Comparison of ENCODE assay signal across 16 cellular contexts in the genomic region with DNA sequence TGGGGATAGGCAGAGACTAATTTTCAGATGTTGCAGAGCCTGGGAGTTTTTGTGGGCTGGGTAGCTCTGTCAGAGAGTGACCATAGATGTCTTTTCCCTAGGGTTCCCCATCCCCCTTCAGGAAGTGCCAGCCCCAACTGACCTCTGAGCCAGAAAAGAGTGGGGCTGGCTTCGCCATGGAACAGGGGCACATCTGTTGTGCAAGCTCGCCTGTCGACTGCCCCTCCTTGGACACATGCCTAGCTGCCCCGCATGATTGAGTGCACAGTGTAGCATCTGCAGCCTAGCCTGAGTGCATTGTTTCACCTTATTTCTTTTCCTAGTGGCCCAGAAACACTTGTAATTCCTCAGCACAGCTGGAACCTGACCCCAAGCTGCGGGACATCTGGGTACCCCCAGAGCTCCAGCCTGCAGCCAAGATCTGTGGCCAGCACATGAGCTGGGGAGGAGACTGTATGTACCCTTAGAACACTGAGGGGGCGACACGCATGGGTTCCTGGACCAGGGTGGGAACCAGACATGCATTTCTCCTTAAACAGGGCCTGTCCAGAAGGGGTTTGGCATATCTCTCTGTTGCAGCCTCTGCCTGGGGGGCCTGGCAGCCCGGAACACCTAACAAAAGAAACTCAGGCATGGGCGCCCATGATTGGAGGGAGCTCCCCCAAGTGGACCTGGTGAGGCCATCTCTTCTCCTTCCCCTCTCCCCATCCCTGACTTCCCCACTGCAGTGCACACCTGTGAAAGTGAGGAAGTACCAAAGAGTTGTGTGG. TPM values are rescaled to one million over a fixed set of nuclear protein-coding genes. Genes with fewer than 3 reads are reported as not detected.
DNase-seq lines count a peak whose midpoint lies in the region; ATAC-seq and TF ChIP-seq lines count a peak whose summit lies in the region.
"Had no signal": no experiment of that assay in that cellular context is flagged by ENCODE, and none has a peak within 500 bp of the region (broad histone marks: within the 10 kb centered on the region; RNA-seq: fewer than 3 reads in every experiment).

No MANE protein-coding gene starts in this region.

- no peak for ATAC-seq in IMR-90 (ENCODE audit: low read depth)
- ATAC-seq: K562 had no signal

- H3K27ac ChIP-seq in IMR-90 (ENCODE audit: insufficient read depth, low read length): no peak overlapping the region
- H3K27ac ChIP-seq: C4-2B had no signal

- DNase-seq in IMR-90: no peak
- peak; percentile 36 for DNase-seq in epithelial cell of proximal tubule (ENCODE audit: low read depth)
- DNase-seq in neural crest cell (ENCODE audit: low read depth, low spot score): no peak
- DNase-seq in type B pancreatic cell (ENCODE audit: extremely low spot score, unreplicated experiment): peak; percentile 60
- DNase-seq in GM20000 (ENCODE audit: low spot score): no peak
- DNase-seq in activated CD8-positive, alpha-beta memory T cell treated with anti-CD3 and anti-CD28 coated beads, Interleukin-2, amount 50 U/mL, for 4 hours: no peak
- DNase-seq in RKO (ENCODE audit: low spot score): no peak
- DNase-seq: DMS153, GDM1, HCEC 1CT, NCI-H1105 treated with DMSO at 0.1 percent for 48 hours, NCI-H1694, NCI-H2081 treated with DMSO at 0.1 percent for 48 hours, NCI-H774 had no signal

- H2AFZ ChIP-seq in IMR-90 (replicated peaks; ENCODE audit: low read length, poor library complexity): peak overlapping the region; percentile 62

- H4K20me1 ChIP-seq in IMR-90 (ENCODE audit: insufficient read depth, low read length): no peaks in the 10 kb centered on the region

- no peaks in the 10 kb centered on the region for H3K79me1 ChIP-seq in IMR-90 (ENCODE audit: low read depth in 1 of 2, low read length in 2 of 2)

- dilution Hi-C loops in IMR-90 (cut with HindIII; ENCODE audit: low sequenced_read_pairs, unreplicated experiment): loop anchor here (25.0 kb wide), 1 partner anchor 181 kb away; a partner anchor contains a TSS

- TF ChIP-seq CTCF in IMR-90 (conservative IDR thresholded peaks at IDR 0.05; ENCODE audit: low read depth, low read length): no peak
- TF ChIP-seq CTCF in epithelial cell of proximal tubule (conservative IDR thresholded peaks at IDR 0.05; ENCODE audit: low read depth, low read length): no peak
- no peak for TF ChIP-seq CTCF in neural crest cell (conservative IDR thresholded peaks at IDR 0.05)
- TF ChIP-seq CTCF in type B pancreatic cell (conservative IDR thresholded peaks at IDR 0.05): no peak
- no peak for TF ChIP-seq CTCF in GM20000 (IDR thresholded peaks at IDR 0.05; ENCODE audit: extremely low read depth, missing control alignments)

- H3K4me3 ChIP-seq in IMR-90 (ENCODE audit: insufficient read depth, low read depth, low read length) (no peak overlapping the region), epithelial cell of proximal tubule (ENCODE audit: low read depth, low read length) (no peak overlapping the region)
- H3K4me3 ChIP-seq: K562 had no signal

- no peaks in the 10 kb centered on the region for H3K9me1 ChIP-seq in IMR-90 (ENCODE audit: insufficient read depth, low read length)

- no peak for TF ChIP-seq POLR2A in IMR-90 (IDR thresholded peaks at IDR 0.05; ENCODE audit: low read depth, low read length)

- intact Hi-C loops in IMR-90 (cut with micrococcal nuclease): no loop called here

- no peak overlapping the region for H4K5ac ChIP-seq in IMR-90 (ENCODE audit: low read depth, low read length)

- no peak overlapping the region for H3K23ac ChIP-seq in IMR-90 (ENCODE audit: low read depth, low read length)

- H2BK120ac ChIP-seq in IMR-90 (ENCODE audit: low read depth, low read length): no peak overlapping the region

- TF ChIP-seq RAD21 in IMR-90 (IDR thresholded peaks at IDR 0.05; ENCODE audit: low read length): no peak

- peak overlapping the region; percentile 50 for H2AK9ac ChIP-seq in IMR-90 (replicated peaks; ENCODE audit: low read depth, low read length, poor library complexity)

- no peak overlapping the region for H3K14ac ChIP-seq in IMR-90 (replicated peaks; ENCODE audit: low read depth, low read length)

- H3K4me1 Mint-ChIP-seq in neural crest cell: peaks cover 3% of the 10 kb centered on the region
- no peaks in the 10 kb centered on the region for H3K4me1 Mint-ChIP-seq in type B pancreatic cell (ENCODE audit: unreplicated experiment)

- H3K4me2 ChIP-seq in IMR-90 (ENCODE audit: low read depth, low read length): no peak overlapping the region

- H3K4ac ChIP-seq in IMR-90 (ENCODE audit: low read depth, low read length): no peak overlapping the region

- H3K4me3 Mint-ChIP-seq in neural crest cell (no peak overlapping the region), type B pancreatic cell (no peak overlapping the region)

- H4K8ac ChIP-seq in IMR-90 (ENCODE audit: low read depth in 2 of 2, low read length in 2 of 2): no peak overlapping the region

- no peaks in the 10 kb centered on the region for H3K9me3 ChIP-seq in IMR-90 (ENCODE audit: control insufficient read depth, insufficient read depth, low read length)

- no peak overlapping the region for H2BK5ac ChIP-seq in IMR-90 (ENCODE audit: low read depth, low read length, poor library complexity, severe bottlenecking)

- H3K27me3 ChIP-seq in IMR-90 (ENCODE audit: control insufficient read depth, insufficient read depth, low read length): no peaks in the 10 kb centered on the region

- in situ Hi-C loops in IMR-90 (cut with MboI; ENCODE audit: low sequenced_read_pairs): no loop called here

- no peak overlapping the region for H2BK20ac ChIP-seq in IMR-90 (ENCODE audit: low read depth, low read length)

- H3K56ac ChIP-seq in IMR-90 (ENCODE audit: extremely low read depth, insufficient read depth, low read length): no peak overlapping the region

- H3K18ac ChIP-seq in IMR-90 (ENCODE audit: low read depth, low read length): no peak overlapping the region

- POLR2A ChIA-PET in IMR-90 (lab: Charles Lee; ENCODE audit: unreplicated experiment): no interaction called here

- H3K9me3 Mint-ChIP-seq in neural crest cell (no peaks in the 10 kb centered on the region), type B pancreatic cell (no peaks in the 10 kb centered on the region)

- H4K91ac ChIP-seq in IMR-90 (ENCODE audit: insufficient read depth, low read depth, low read length): no peak overlapping the region

- BruUV-seq in IMR-90 (replicated peaks; lab: Mats Ljungman, UMichigan): no TSS peak

- H3K36me3 Mint-ChIP-seq in neural crest cell (ENCODE audit: low read depth) (no peaks in the 10 kb centered on the region), type B pancreatic cell (no peaks in the 10 kb centered on the region)

- H3K9ac ChIP-seq in IMR-90 (ENCODE audit: low read depth, low read length): no peak overlapping the region

- no peak overlapping the region for H2AK5ac ChIP-seq in IMR-90 (ENCODE audit: low read depth, low read length)

- H3K36me3 ChIP-seq in IMR-90 (ENCODE audit: control insufficient read depth, insufficient read depth, low read length): no peaks in the 10 kb centered on the region

- H3K27me3 Mint-ChIP-seq in neural crest cell (ENCODE audit: low read depth): peaks cover 2% of the 10 kb centered on the region
- no peaks in the 10 kb centered on the region for H3K27me3 Mint-ChIP-seq in type B pancreatic cell

- CTCF ChIA-PET in IMR-90 (lab: Yijun Ruan, JAX): no interaction called here

- no peak overlapping the region for H2BK15ac ChIP-seq in IMR-90 (ENCODE audit: low read depth, low read length)

- 26% methylated on average over 3 of the region's 9 CpGs; no CpG with 5 or more reads in 1 of the 2 experiments for WGBS in IMR-90 (ENCODE audit: extremely low coverage in 2 of 2, insufficient read length in 1 of 2), 2 experiments

- H3K27ac Mint-ChIP-seq in neural crest cell (ENCODE audit: unreplicated experiment) (peak overlapping the region; percentile 13), type B pancreatic cell (no peak overlapping the region)

- no peaks in the 10 kb centered on the region for H3K4me1 ChIP-seq in IMR-90 (ENCODE audit: control insufficient read depth, insufficient read depth, low read length)

TF ChIP-seq in IMR-90, 13 proteins besides CTCF, POLR2A, EP300 and RAD21 (continues in another document):
- no peak for TF ChIP-seq MAZ (IDR thresholded peaks at IDR 0.05; ENCODE audit: borderline replicate concordance, low read depth, low read length)
- TF ChIP-seq BHLHE40 (IDR thresholded peaks at IDR 0.05; ENCODE audit: low read depth, low read length): no peak
- no peak for TF ChIP-seq NFE2L2 (IDR thresholded peaks at IDR 0.05; ENCODE audit: low read depth, low read length)
- TF ChIP-seq RCOR1 (IDR thresholded peaks at IDR 0.05; ENCODE audit: insufficient replicate concordance, low read length): no peak
- no peak for TF ChIP-seq CHD1 (IDR thresholded peaks at IDR 0.05; ENCODE audit: low read depth, low read length)
- no peak for TF ChIP-seq FOS (IDR thresholded peaks at IDR 0.05; ENCODE audit: low read depth, low read length)
- TF ChIP-seq MAFK (IDR thresholded peaks at IDR 0.05; ENCODE audit: low read depth, low read length): no peak
- TF ChIP-seq, protein P1, sequence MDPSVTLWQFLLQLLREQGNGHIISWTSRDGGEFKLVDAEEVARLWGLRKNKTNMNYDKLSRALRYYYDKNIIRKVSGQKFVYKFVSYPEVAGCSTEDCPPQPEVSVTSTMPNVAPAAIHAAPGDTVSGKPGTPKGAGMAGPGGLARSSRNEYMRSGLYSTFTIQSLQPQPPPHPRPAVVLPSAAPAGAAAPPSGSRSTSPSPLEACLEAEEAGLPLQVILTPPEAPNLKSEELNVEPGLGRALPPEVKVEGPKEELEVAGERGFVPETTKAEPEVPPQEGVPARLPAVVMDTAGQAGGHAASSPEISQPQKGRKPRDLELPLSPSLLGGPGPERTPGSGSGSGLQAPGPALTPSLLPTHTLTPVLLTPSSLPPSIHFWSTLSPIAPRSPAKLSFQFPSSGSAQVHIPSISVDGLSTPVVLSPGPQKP (IDR thresholded peaks at IDR 0.05; ENCODE audit: borderline replicate concordance, low read depth, low read length): no peak
- TF ChIP-seq, protein P2, sequence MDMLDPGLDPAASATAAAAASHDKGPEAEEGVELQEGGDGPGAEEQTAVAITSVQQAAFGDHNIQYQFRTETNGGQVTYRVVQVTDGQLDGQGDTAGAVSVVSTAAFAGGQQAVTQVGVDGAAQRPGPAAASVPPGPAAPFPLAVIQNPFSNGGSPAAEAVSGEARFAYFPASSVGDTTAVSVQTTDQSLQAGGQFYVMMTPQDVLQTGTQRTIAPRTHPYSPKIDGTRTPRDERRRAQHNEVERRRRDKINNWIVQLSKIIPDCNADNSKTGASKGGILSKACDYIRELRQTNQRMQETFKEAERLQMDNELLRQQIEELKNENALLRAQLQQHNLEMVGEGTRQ (IDR thresholded peaks at IDR 0.05; ENCODE audit: low read depth, low read length): no peak
- no peak for TF ChIP-seq SMC3 (IDR thresholded peaks at IDR 0.05; ENCODE audit: low read depth, low read length)
- no peak for TF ChIP-seq MXI1 (IDR thresholded peaks at IDR 0.05; ENCODE audit: borderline replicate concordance, low read depth, low read length)

RNA-seq across cellular contexts. Expression of a gene that starts 55.2 kb away (rescaled TPM):
- 1.3 and 1.4 TPM in 2 replicates for total RNA-seq in IMR-90 (2012; rRNA removed)
- polyA plus RNA-seq in IMR-90 (2012; rRNA removed): 0.14 and 0.16 TPM in 2 replicates
- polyA plus RNA-seq in IMR-90 (2012; cell fraction: cytosol; rRNA removed): 0.01 and 0.12 TPM in 2 replicates
- 0.02 and 0.19 TPM in 2 replicates for polyA plus RNA-seq in IMR-90 (2012; cell fraction: nucleus; rRNA removed; ENCODE audit: low replicate concordance)
- total RNA-seq in epithelial cell of proximal tubule: 3.9 and 7.6 TPM in 2 replicates
- total RNA-seq in neural crest cell: 3.6 and 4.1 TPM in 2 replicates
- total RNA-seq in type B pancreatic cell (ENCODE audit: low replicate concordance): 3.9 and 5.7 TPM in 2 replicates
- total RNA-seq: K562 had no signal

Comparison
In these comparisons a context has a peak if more than half of its experiments do, and no peak if none do; other contexts are left out.
1. DNase-seq: peak in epithelial cell of proximal tubule (single experiment) and type B pancreatic cell (single experiment); none in IMR-90 (single experiment), neural crest cell (single experiment), GM20000 (single experiment), activated CD8-positive, alpha-beta memory T cell treated with anti-CD3 and anti-CD28 coated beads, Interleukin-2, amount 50 U/mL, for 4 hours (single experiment) and RKO (single experiment).